ENCODE assay signal across 23 cellular contexts in the genomic region with DNA sequence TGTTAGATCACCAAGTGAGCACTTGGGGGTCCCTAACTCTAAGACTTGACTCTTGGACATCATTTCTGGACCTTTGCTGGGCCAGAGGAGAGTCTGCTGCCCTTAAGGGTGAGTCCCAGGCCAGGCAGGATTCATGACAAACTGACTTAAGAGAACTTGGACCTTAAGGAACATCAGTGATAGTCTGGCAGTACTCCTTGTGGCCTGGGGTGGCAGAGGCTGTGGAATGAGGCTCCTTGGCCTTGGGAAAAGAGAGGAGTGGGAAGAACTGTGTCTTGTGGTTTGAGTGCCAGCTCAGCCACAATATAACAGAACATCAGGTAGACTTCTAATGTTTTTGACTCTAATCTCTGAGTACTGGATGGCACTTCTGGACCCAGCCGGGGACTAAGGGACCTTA.
DNase-seq lines count a peak whose midpoint lies in the region; ATAC-seq, FAIRE-seq and TF ChIP-seq lines count a peak whose summit lies in the region.
"Had no signal": no experiment of that assay in that cellular context is flagged by ENCODE, and none has a peak within 500 bp of the region (broad histone marks: within the 10 kb centered on the region; RNA-seq: fewer than 3 reads in every experiment).

No MANE protein-coding gene starts in this region.

- no peak overlapping the region for H2AFZ ChIP-seq in osteoblast (ENCODE audit: low read length)

- no peak for FAIRE-seq in GM12891 (lab: Jason Lieb, UNC)
- FAIRE-seq: A549, GM12878, GM19239 had no signal

- H3K27ac Mint-ChIP-seq in Caco-2 (ENCODE audit: unreplicated experiment) (peak overlapping the region; percentile 94), endodermal cell (no peak overlapping the region)
- H3K27ac Mint-ChIP-seq in T-helper 2 cell treated with Interferon-gamma antibody and Interleukin-4, amounts not matched to agents 5 μg/mL and 100 μg/mL, for 36 hours = no peak overlapping the region
- H3K27ac Mint-ChIP-seq: B cell; CD4-positive, alpha-beta T cell; CD8-positive, alpha-beta T cell had no signal

- no peak for TF ChIP-seq POLR2A in GM12891 (IDR thresholded peaks at IDR 0.05; ENCODE audit: low read depth, low read length)

- TF ChIP-seq CTCF in Caco-2 (IDR thresholded peaks at IDR 0.05; ENCODE audit: insufficient read depth in 1 of 2, low read depth in 1 of 2, low read length in 1 of 2, severe bottlenecking in 1 of 2, unreplicated experiment in 1 of 2) = no peak
- TF ChIP-seq CTCF in endodermal cell (conservative IDR thresholded peaks at IDR 0.05) = peak; percentile 53
- no peak for TF ChIP-seq CTCF in osteoblast (IDR thresholded peaks at IDR 0.05; ENCODE audit: extremely low read depth, low read depth, low read length)

- H3K27me3 ChIP-seq in Caco-2 (replicated peaks; ENCODE audit: control insufficient read depth, insufficient read depth, low read length) (no peaks in the 10 kb centered on the region), endodermal cell (ENCODE audit: control insufficient read depth, insufficient read depth, low read length, poor library complexity, severe bottlenecking) (no peaks in the 10 kb centered on the region), osteoblast (ENCODE audit: insufficient read depth, low read length) (no peaks in the 10 kb centered on the region)
- H3K27me3 ChIP-seq: BLaER1 treated with 17β-estradiol and CSF1 and Interleukin-3, amounts not matched to agents 10 nM and 100 nM had no signal

- H3K4me3 Mint-ChIP-seq in Caco-2 (ENCODE audit: unreplicated experiment) = peak overlapping the region; percentile 22
- H3K4me3 Mint-ChIP-seq in endodermal cell = no peak overlapping the region
- H3K4me3 Mint-ChIP-seq in T-helper 2 cell treated with Interferon-gamma antibody and Interleukin-4, amounts not matched to agents 5 μg/mL and 100 μg/mL, for 36 hours = no peak overlapping the region
- H3K4me3 Mint-ChIP-seq: B cell; CD4-positive, alpha-beta T cell; CD8-positive, alpha-beta T cell had no signal

- POLR2A ChIA-PET in Caco-2 (lab: Charles Lee) = no interaction called here

- H3K4me1 ChIP-seq in Caco-2 (peaks cover 24% of the 10 kb centered on the region), endodermal cell (ENCODE audit: control insufficient read depth, insufficient read depth, low read length) (peaks cover 9% of the 10 kb centered on the region), osteoblast (ENCODE audit: insufficient read depth, low read length) (no peaks in the 10 kb centered on the region)
- H3K4me1 ChIP-seq: A549; BLaER1 treated with 17β-estradiol and CSF1 and Interleukin-3, amounts not matched to agents 10 nM and 100 nM had no signal

- H3K27ac ChIP-seq in endodermal cell (ENCODE audit: low read depth, low read length) = no peak overlapping the region
- no peak overlapping the region for H3K27ac ChIP-seq in osteoblast (ENCODE audit: low read depth, low read length)
- H3K27ac ChIP-seq: 22Rv1; A549; BLaER1 treated with 17β-estradiol and CSF1 and Interleukin-3, amounts not matched to agents 10 nM and 100 nM; C4-2B had no signal

- CTCF ChIA-PET in Caco-2 (lab: Charles Lee) = no interaction called here

- no peaks in the 10 kb centered on the region for H3K27me3 Mint-ChIP-seq in Caco-2 (ENCODE audit: insufficient read depth, unreplicated experiment)
- no peaks in the 10 kb centered on the region for H3K27me3 Mint-ChIP-seq in endodermal cell (ENCODE audit: insufficient read depth)
- H3K27me3 Mint-ChIP-seq in T-helper 2 cell treated with Interferon-gamma antibody and Interleukin-4, amounts not matched to agents 5 μg/mL and 100 μg/mL, for 36 hours (ENCODE audit: low read depth) = no peaks in the 10 kb centered on the region
- H3K27me3 Mint-ChIP-seq: B cell; CD4-positive, alpha-beta T cell had no signal

- no peak for ATAC-seq in HG03097 (IDR thresholded peaks at IDR 0.05; ENCODE audit: low FRiP score, unreplicated experiment)
- ATAC-seq: A549; CD8-positive, alpha-beta T cell; GM12878 had no signal

- no peaks in the 10 kb centered on the region; the same call in 1 of the 2 replicates for H3K36me3 ChIP-seq in Caco-2 (ENCODE audit: control insufficient read depth, insufficient read depth, low read length)
- H3K36me3 ChIP-seq in endodermal cell (ENCODE audit: control insufficient read depth, insufficient read depth, low read length) = no peaks in the 10 kb centered on the region
- no peaks in the 10 kb centered on the region for H3K36me3 ChIP-seq in osteoblast (ENCODE audit: insufficient read depth, low read length)
- H3K36me3 ChIP-seq: BLaER1 treated with 17β-estradiol and CSF1 and Interleukin-3, amounts not matched to agents 10 nM and 100 nM had no signal

- H3K9me3 Mint-ChIP-seq in Caco-2 (ENCODE audit: unreplicated experiment) (peaks cover 34% of the 10 kb centered on the region), endodermal cell (peaks cover 35% of the 10 kb centered on the region)
- peaks cover 61% of the 10 kb centered on the region for H3K9me3 Mint-ChIP-seq in T-helper 2 cell treated with Interferon-gamma antibody and Interleukin-4, amounts not matched to agents 5 μg/mL and 100 μg/mL, for 36 hours

- no TSS peak for BruUV-seq in Caco-2 (replicated peaks; lab: Mats Ljungman, UMichigan)

- intact Hi-C loops in Caco-2 (cut with micrococcal nuclease; ENCODE audit: unreplicated experiment) = no loop called here

- no peak overlapping the region for H3K4me3 ChIP-seq in Caco-2 (ENCODE audit: low read depth, low read length)
- no peak overlapping the region for H3K4me3 ChIP-seq in endodermal cell (ENCODE audit: low read length)
- no peak overlapping the region for H3K4me3 ChIP-seq in osteoblast (ENCODE audit: insufficient read depth, low read length)
- H3K4me3 ChIP-seq: A549; BLaER1 treated with 17β-estradiol and CSF1 and Interleukin-3, amounts not matched to agents 10 nM and 100 nM; GM12878 had no signal

- H3K9me3 ChIP-seq in Caco-2 (peaks cover 41% of the 10 kb centered on the region), endodermal cell (ENCODE audit: control insufficient read depth, low read length) (peaks cover 37% of the 10 kb centered on the region), osteoblast (ENCODE audit: low read depth, low read length) (no peaks in the 10 kb centered on the region)
- H3K9me3 ChIP-seq: A549 had no signal

- H3K36me3 Mint-ChIP-seq in Caco-2 (ENCODE audit: insufficient read depth, unreplicated experiment) (peaks cover 25% of the 10 kb centered on the region), endodermal cell (ENCODE audit: low read depth) (peaks cover 4% of the 10 kb centered on the region)
- no peaks in the 10 kb centered on the region for H3K36me3 Mint-ChIP-seq in T-helper 2 cell treated with Interferon-gamma antibody and Interleukin-4, amounts not matched to agents 5 μg/mL and 100 μg/mL, for 36 hours (ENCODE audit: low read depth)
- H3K36me3 Mint-ChIP-seq: CD8-positive, alpha-beta T cell had no signal

- peak in 1 of 2 experiments; percentile 6 for DNase-seq in Caco-2
- DNase-seq in endodermal cell = peak; percentile 56
- DNase-seq in osteoblast (ENCODE audit: insufficient read length, low spot score, missing footprints) = peak; percentile 3
- no peak for DNase-seq in GM12891 (ENCODE audit: insufficient read length, low spot score)
- DNase-seq in T-helper 2 cell treated with Interferon-gamma antibody and Interleukin-4, amounts not matched to agents 5 μg/mL and 100 μg/mL, for 36 hours (ENCODE audit: low spot score) = no peak
- DNase-seq: AML-193; CD4-positive, alpha-beta T cell; CD8-positive, alpha-beta T cell; DMS 273 treated with DMSO at 0.1 percent for 48 hours; DMS153; DMS53; DMS79; DND-41; EL; GDM1 had no signal

- no peak overlapping the region for H3K9ac ChIP-seq in endodermal cell (ENCODE audit: extremely low read depth, low read length, poor library complexity, severe bottlenecking)
- H3K9ac ChIP-seq: BLaER1 treated with 17β-estradiol and CSF1 and Interleukin-3, amounts not matched to agents 10 nM and 100 nM had no signal

- WGBS in endodermal cell (ENCODE audit: insufficient coverage in 1 of 2, insufficient read length in 1 of 2), 2 experiments = 98 to 100% methylated on average over 1 of the region's 1 CpG

- H3K4me2 ChIP-seq in osteoblast (ENCODE audit: insufficient read depth, low read length) = no peak overlapping the region
- H3K4me2 ChIP-seq: A549; BLaER1 treated with 17β-estradiol and CSF1 and Interleukin-3, amounts not matched to agents 10 nM and 100 nM had no signal

- no peaks in the 10 kb centered on the region for H3K79me2 ChIP-seq in osteoblast (ENCODE audit: insufficient read depth, low read length)

- H3K4me1 Mint-ChIP-seq in Caco-2 (ENCODE audit: low read depth, unreplicated experiment) (peaks cover 15% of the 10 kb centered on the region), endodermal cell (peaks cover 16% of the 10 kb centered on the region)
- no peaks in the 10 kb centered on the region for H3K4me1 Mint-ChIP-seq in T-helper 2 cell treated with Interferon-gamma antibody and Interleukin-4, amounts not matched to agents 5 μg/mL and 100 μg/mL, for 36 hours (ENCODE audit: low read depth)
- H3K4me1 Mint-ChIP-seq: B cell had no signal

- H4K20me1 ChIP-seq in osteoblast (ENCODE audit: insufficient read depth, low read length) = no peaks in the 10 kb centered on the region
- H4K20me1 ChIP-seq: BLaER1 treated with 17β-estradiol and CSF1 and Interleukin-3, amounts not matched to agents 10 nM and 100 nM had no signal

TF ChIP-seq in GM12891, 5 proteins besides CTCF, POLR2A, EP300 and RAD21:
- TF ChIP-seq POU2F2 (IDR thresholded peaks at IDR 0.05; ENCODE audit: low read depth, low read length) (no peak), POLR2AphosphoS5 (IDR thresholded peaks at IDR 0.05; ENCODE audit: low read depth, low read length) (no peak), PAX5 (IDR thresholded peaks at IDR 0.05; ENCODE audit: insufficient read depth, low read length, severe bottlenecking) (no peak), SPI1 (IDR thresholded peaks at IDR 0.05; ENCODE audit: low read depth, low read length) (no peak), TAF1 (IDR thresholded peaks at IDR 0.05; ENCODE audit: low read depth, low read length) (no peak)

Comparison
In these comparisons a context has a peak if more than half of its experiments do, and no peak if none do; other contexts are left out.
1. DNase-seq: peak in endodermal cell (single experiment) and osteoblast (single experiment); none in GM12891 (single experiment) and T-helper 2 cell treated with Interferon-gamma antibody and Interleukin-4, amounts not matched to agents 5 μg/mL and 100 μg/mL, for 36 hours (single experiment).